In the genomic region with DNA sequence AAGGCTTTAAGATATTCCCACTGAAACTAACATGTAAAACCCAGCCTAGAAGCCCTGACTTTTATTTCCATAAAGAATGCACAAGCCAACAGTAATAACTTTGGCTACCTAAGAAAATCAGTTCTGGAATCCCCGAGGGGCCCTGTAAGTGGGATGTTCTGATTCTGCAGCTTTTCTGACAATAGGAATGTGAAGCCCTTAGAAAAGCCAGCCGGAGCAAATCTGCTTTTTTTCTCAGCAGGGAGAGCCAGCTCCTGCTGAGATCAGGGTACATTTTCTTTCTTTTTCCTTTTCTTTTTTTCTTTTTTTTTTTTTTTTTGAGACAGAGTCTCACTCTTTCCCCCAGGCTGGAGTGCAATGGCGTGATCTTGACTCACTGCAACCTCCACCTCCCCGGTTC, we compare ENCODE assay signal across 21 cellular contexts. TPM values are rescaled to one million over a fixed set of nuclear protein-coding genes. Genes with fewer than 3 reads are reported as not detected.
DNase-seq lines count a peak whose midpoint lies in the region; ATAC-seq, FAIRE-seq and TF ChIP-seq lines count a peak whose summit lies in the region.
"Had no signal": no experiment of that assay in that cellular context is flagged by ENCODE, and none has a peak within 500 bp of the region (broad histone marks: within the 10 kb centered on the region; RNA-seq: fewer than 3 reads in every experiment).

No MANE protein-coding gene starts in this region.

- POLR2A ChIA-PET in A549 (lab: Yijun Ruan, JAX): interaction anchor here (0.6 to 0.9 kb wide), 2 partner anchors 14 to 1600 kb away, joined by 3 to 4 read pairs; no protein-coding TSS in a partner anchor

- H3K27ac ChIP-seq in A549: no peak overlapping the region
- H3K27ac ChIP-seq in SK-N-MC: no peak overlapping the region; the same call in 1 of the 2 replicates
- peak overlapping the region; percentile 58 for H3K27ac ChIP-seq in neural progenitor cell
- H3K27ac ChIP-seq: HL-60 had no signal

- TF ChIP-seq POLR2A in A549 (IDR thresholded peaks at IDR 0.05; ENCODE audit: low read length): no peak

- no peaks in the 10 kb centered on the region for H3K9me3 Mint-ChIP-seq in neural progenitor cell
- H3K9me3 Mint-ChIP-seq: CD4-positive, alpha-beta T cell; H9; HFFc6 had no signal

- no peaks in the 10 kb centered on the region for H3K27me3 ChIP-seq in neural progenitor cell

- peak; percentile 83 for FAIRE-seq in A549 (lab: Jason Lieb, UNC)
- FAIRE-seq: G401.6, GM12891 had no signal

- 76% methylated on average over 4 of the region's 4 CpGs for WGBS in A549 (ENCODE audit: missing lambda C conversion rate)

- TF ChIP-seq CTCF in A549 (IDR thresholded peaks at IDR 0.05) (no peak), choroid plexus epithelial cell (conservative IDR thresholded peaks at IDR 0.05; ENCODE audit: low read depth, low read length) (no peak), neural progenitor cell (IDR thresholded peaks at IDR 0.05) (no peak)

- ATAC-seq in A549 (no peak), GM19463 (IDR thresholded peaks at IDR 0.05; ENCODE audit: unreplicated experiment) (no peak), HG03378 (IDR thresholded peaks at IDR 0.05; ENCODE audit: unreplicated experiment) (no peak)

- no peak for TF ChIP-seq EP300 in A549 (IDR thresholded peaks at IDR 0.05)

- H3K9me3 ChIP-seq in A549 (no peaks in the 10 kb centered on the region), SK-N-MC (ENCODE audit: low read depth, low read length) (no peaks in the 10 kb centered on the region), neural progenitor cell (ENCODE audit: low read depth) (no peaks in the 10 kb centered on the region)

- CTCF ChIA-PET in A549 (lab: Yijun Ruan, JAX): interaction anchor here (0.6 to 1.8 kb wide), 7 partner anchors 9 to 322 kb away, joined by 3 to 7 read pairs (median 3); no protein-coding TSS in a partner anchor

- H3K4me1 ChIP-seq in A549: peaks cover 10% of the 10 kb centered on the region
- H3K4me1 ChIP-seq in neural progenitor cell: peaks cover 5% of the 10 kb centered on the region

- TF ChIP-seq RAD21 in A549 (conservative IDR thresholded peaks at IDR 0.05 in 1 of 2, IDR thresholded peaks at IDR 0.05 in 1 of 2): no peak

- peaks cover 6% of the 10 kb centered on the region for H3F3A ChIP-seq in neural progenitor cell (ENCODE audit: low read depth)

- no peaks in the 10 kb centered on the region for H3K36me3 Mint-ChIP-seq in neural progenitor cell

- H2AFZ ChIP-seq in neural progenitor cell (replicated peaks): no peak overlapping the region

- no peaks in the 10 kb centered on the region for H3K79me2 ChIP-seq in neural progenitor cell (ENCODE audit: low read depth)

- H3K36me3 ChIP-seq in SK-N-MC (ENCODE audit: insufficient read depth, low read length) (no peaks in the 10 kb centered on the region), neural progenitor cell (no peaks in the 10 kb centered on the region)

- H3K27ac Mint-ChIP-seq in neural progenitor cell: no peak overlapping the region
- H3K27ac Mint-ChIP-seq: B cell; CD4-positive, alpha-beta T cell; H9; HFFc6 had no signal

- H3K4me1 Mint-ChIP-seq in neural progenitor cell: peaks cover 16% of the 10 kb centered on the region

- no peaks in the 10 kb centered on the region for H4K20me1 ChIP-seq in neural progenitor cell (ENCODE audit: low read depth)

- no peak overlapping the region for H3K4me3 ChIP-seq in A549
- no peak overlapping the region for H3K4me3 ChIP-seq in SK-N-MC
- H3K4me3 ChIP-seq in choroid plexus epithelial cell (ENCODE audit: low read depth, low read length): no peak overlapping the region
- H3K4me3 ChIP-seq in neural progenitor cell: no peak overlapping the region

- no peak for DNase-seq in A549 (ENCODE audit: low read depth in 1 of 2, low spot score in 1 of 2)
- DNase-seq in SK-N-MC (ENCODE audit: low read depth, low spot score): peak; percentile 44
- peak; percentile 79 for DNase-seq in choroid plexus epithelial cell (ENCODE audit: low read depth)
- peak; percentile 54 for DNase-seq in neural progenitor cell (ENCODE audit: low spot score)
- DNase-seq in amygdala (lab: John Stamatoyannopoulos, UW): no peak
- DNase-seq: 8988T; C1 segment of cervical spinal cord; Calu3; CD4-positive, alpha-beta T cell; DMS 273 treated with DMSO at 0.1 percent for 48 hours; DMS79 treated with DMSO at 0.1 percent for 48 hours; EL; GOT3; H9; HFFc6 had no signal

- peaks cover 2% of the 10 kb centered on the region for H3K27me3 Mint-ChIP-seq in neural progenitor cell (ENCODE audit: insufficient read depth, low read depth)
- H3K27me3 Mint-ChIP-seq: B cell; CD4-positive, alpha-beta T cell had no signal

- H3K9ac ChIP-seq in SK-N-MC (ENCODE audit: insufficient read length) (no peak overlapping the region), neural progenitor cell (no peak overlapping the region)

- no peak overlapping the region for H3K4me2 ChIP-seq in A549
- peak overlapping the region; percentile 66 for H3K4me2 ChIP-seq in neural progenitor cell

- peak overlapping the region; percentile 21 for H3K4me3 Mint-ChIP-seq in neural progenitor cell
- H3K4me3 Mint-ChIP-seq: B cell; CD4-positive, alpha-beta T cell; H9; HFFc6 had no signal

TF ChIP-seq in A549, 52 proteins besides CTCF, POLR2A, EP300 and RAD21:
- TF ChIP-seq, protein P1, sequence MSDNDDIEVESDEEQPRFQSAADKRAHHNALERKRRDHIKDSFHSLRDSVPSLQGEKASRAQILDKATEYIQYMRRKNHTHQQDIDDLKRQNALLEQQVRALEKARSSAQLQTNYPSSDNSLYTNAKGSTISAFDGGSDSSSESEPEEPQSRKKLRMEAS (IDR thresholded peaks at IDR 0.05): no peak
- TF ChIP-seq, protein P2, sequence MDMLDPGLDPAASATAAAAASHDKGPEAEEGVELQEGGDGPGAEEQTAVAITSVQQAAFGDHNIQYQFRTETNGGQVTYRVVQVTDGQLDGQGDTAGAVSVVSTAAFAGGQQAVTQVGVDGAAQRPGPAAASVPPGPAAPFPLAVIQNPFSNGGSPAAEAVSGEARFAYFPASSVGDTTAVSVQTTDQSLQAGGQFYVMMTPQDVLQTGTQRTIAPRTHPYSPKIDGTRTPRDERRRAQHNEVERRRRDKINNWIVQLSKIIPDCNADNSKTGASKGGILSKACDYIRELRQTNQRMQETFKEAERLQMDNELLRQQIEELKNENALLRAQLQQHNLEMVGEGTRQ (IDR thresholded peaks at IDR 0.05): no peak
- TF ChIP-seq SREBF2 (IDR thresholded peaks at IDR 0.05) (no peak), CHD4 (IDR thresholded peaks at IDR 0.05; ENCODE audit: borderline replicate concordance) (no peak), EHMT2 (IDR thresholded peaks at IDR 0.05; ENCODE audit: low read depth) (no peak), NR3C1 (IDR thresholded peaks at IDR 0.05) (no peak), FOSB (CRISPR knock-in tag; IDR thresholded peaks at IDR 0.05) (no peak), HDAC2 (IDR thresholded peaks at IDR 0.05) (no peak), RCOR1 (IDR thresholded peaks at IDR 0.05; ENCODE audit: low read depth, low read length) (no peak), PHF8 (IDR thresholded peaks at IDR 0.05; ENCODE audit: borderline replicate concordance, low read depth) (no peak), JUN (IDR thresholded peaks at IDR 0.05) (no peak), FOSL2 (IDR thresholded peaks at IDR 0.05) (no peak), FOSL2 (CRISPR knock-in tag; IDR thresholded peaks at IDR 0.05) (no peak), MYC (IDR thresholded peaks at IDR 0.05; ENCODE audit: borderline replicate concordance, low read length) (no peak), BHLHE40 (IDR thresholded peaks at IDR 0.05; ENCODE audit: low read depth, low read length) (no peak), FOXS1 (CRISPR knock-in tag; IDR thresholded peaks at IDR 0.05) (no peak), TP53 (CRISPR knock-in tag; IDR thresholded peaks at IDR 0.05) (no peak)

RNA-seq across cellular contexts. Expression of a gene that starts 8.0 kb away (rescaled TPM):
- polyA plus RNA-seq in A549 (2011; rRNA removed) (19.4 and 20.0 TPM in 2 replicates), A549 (2017; fragmentation: RNase III; extraction: RNeasy Plus Mini Kit Qiagen cat#74134 plus additional on column Dnase treatment) (9.0 to 9.6 TPM (median 9.1 TPM) in 3 replicates)
- polyA plus RNA-seq in A549 (2012; cell fraction: cytosol; rRNA removed): 10.9 and 13.3 TPM in 2 replicates
- 15.7 and 23.1 TPM in 2 replicates for polyA plus RNA-seq in A549 (2012; cell fraction: nucleus; rRNA removed)
- polyA minus RNA-seq in A549 (2011; rRNA and poly(A)+ RNA removed): 21.1 and 21.2 TPM in 2 replicates
- 27.7 and 69.8 TPM in 2 replicates for total RNA-seq in neural progenitor cell (ENCODE audit: low replicate concordance)

Comparison
In these comparisons a context has a peak if more than half of its experiments do, and no peak if none do; other contexts are left out.
1. DNase-seq: peak in SK-N-MC (single experiment), choroid plexus epithelial cell (single experiment) and neural progenitor cell (single experiment); none in A549 (0 of 2) and amygdala (0 of 56).